ENCODE assay signal across 1 cellular context in the genomic region with DNA sequence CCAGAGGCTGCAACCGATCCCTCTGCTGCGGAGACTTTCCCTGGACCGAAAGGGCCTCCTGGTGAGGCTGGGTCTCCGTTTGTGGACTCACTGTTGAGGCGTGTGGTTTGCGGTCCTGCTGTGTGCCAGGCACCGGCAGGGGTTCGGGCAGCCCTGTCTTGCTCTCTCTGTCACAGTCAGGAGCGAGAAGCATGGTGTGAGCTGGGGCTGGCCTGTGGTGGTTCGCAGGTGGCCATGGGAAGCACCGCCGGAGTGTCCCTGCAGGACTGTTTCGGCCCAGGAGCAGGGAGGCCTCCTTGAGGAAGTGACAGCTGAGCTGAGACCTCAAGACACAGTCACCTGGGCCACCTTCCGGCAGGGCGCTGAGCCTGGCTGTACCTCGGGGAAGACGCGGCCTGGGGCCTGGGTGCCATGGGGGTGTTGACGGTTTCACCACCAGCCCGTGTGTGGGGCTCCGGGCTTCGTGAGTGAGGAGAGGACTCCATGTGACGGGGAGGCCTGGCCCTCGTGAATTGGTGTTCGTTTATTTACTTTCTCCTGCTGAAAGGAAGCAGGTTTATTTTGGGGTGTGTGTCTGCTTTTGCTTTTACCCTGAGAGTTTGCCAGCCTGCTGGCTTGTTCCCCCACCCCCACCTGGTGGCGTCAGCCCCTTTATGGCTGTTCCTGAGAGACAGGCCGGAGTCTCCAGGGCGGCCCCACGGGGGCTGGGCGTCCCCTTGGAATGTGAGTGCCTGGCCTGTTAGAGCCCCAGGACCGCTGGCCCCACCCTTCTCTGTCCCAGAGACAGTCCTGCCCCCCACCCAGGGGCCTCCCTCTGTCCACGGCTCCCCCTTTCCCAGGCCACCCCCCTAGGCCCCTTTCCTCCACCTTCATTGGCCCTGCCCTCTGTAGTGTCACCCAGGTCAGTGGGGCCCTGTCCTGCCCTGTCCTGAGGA.
TF ChIP-seq lines count a peak whose summit lies in the region.

No MANE protein-coding gene starts in this region.

TF ChIP-seq in HepG2, 621 proteins besides CTCF, POLR2A, EP300 and RAD21:
- no peak for TF ChIP-seq CBX2 (IDR thresholded peaks at IDR 0.05; ENCODE audit: low read depth, low read length)
- no peak for TF ChIP-seq CBX2 (CRISPR knock-in tag; IDR thresholded peaks at IDR 0.05; ENCODE audit: low read depth)
- no peak for TF ChIP-seq TEF (CRISPR knock-in tag; IDR thresholded peaks at IDR 0.05)
